Comparison of ENCODE assay signal across 1 cellular context in the genomic region with DNA sequence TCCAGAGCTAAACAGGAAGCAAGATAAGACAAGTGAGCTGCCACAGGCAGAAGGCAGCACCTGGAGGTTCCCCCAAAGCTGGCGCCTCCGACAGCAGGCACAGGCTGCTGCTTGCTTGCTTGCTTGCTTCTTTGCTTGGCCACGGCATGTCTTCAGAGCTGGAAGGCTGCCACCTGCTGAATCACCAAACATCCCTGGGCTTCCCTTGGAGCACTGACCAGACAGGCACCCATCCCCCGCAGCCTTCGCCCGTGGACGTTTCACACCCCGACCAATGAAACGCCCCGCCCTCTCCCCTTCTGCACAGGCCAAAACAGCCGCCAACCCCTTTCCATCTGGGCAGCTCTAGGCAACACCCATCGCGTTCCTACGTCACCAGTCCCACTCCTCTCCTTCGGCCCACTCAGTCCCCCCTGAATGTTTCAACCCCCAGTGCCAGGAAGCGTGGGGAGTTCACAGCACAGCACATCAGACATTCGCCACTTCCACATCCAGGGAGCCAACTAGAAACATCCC.
TF ChIP-seq lines count a peak whose summit lies in the region.

No MANE protein-coding gene starts in this region.

TF ChIP-seq in HepG2, 621 proteins besides CTCF, POLR2A, EP300 and RAD21 (continued from another document):
- TF ChIP-seq, protein P1, sequence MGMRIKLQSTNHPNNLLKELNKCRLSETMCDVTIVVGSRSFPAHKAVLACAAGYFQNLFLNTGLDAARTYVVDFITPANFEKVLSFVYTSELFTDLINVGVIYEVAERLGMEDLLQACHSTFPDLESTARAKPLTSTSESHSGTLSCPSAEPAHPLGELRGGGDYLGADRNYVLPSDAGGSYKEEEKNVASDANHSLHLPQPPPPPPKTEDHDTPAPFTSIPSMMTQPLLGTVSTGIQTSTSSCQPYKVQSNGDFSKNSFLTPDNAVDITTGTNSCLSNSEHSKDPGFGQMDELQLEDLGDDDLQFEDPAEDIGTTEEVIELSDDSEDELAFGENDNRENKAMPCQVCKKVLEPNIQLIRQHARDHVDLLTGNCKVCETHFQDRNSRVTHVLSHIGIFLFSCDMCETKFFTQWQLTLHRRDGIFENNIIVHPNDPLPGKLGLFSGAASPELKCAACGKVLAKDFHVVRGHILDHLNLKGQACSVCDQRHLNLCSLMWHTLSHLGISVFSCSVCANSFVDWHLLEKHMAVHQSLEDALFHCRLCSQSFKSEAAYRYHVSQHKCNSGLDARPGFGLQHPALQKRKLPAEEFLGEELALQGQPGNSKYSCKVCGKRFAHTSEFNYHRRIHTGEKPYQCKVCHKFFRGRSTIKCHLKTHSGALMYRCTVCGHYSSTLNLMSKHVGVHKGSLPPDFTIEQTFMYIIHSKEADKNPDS (CRISPR knock-in tag; IDR thresholded peaks at IDR 0.05) = no peak
- TF ChIP-seq ZNF280D (CRISPR knock-in tag; IDR thresholded peaks at IDR 0.05) = peak; percentile 77; the same call in 1 of the 2 replicates
- no peak for TF ChIP-seq ZNF10 (CRISPR knock-in tag; IDR thresholded peaks at IDR 0.05; ENCODE audit: borderline replicate concordance, low read depth)
- TF ChIP-seq ZSCAN30 (CRISPR knock-in tag; IDR thresholded peaks at IDR 0.05) = no peak
- TF ChIP-seq ZNF83 (CRISPR knock-in tag; IDR thresholded peaks at IDR 0.05; ENCODE audit: borderline replicate concordance) = no peak
- peak; percentile 30; the same call in 1 of the 2 replicates for TF ChIP-seq HDAC1 (CRISPR knock-in tag; IDR thresholded peaks at IDR 0.05)
- TF ChIP-seq KDM5B (CRISPR knock-in tag; IDR thresholded peaks at IDR 0.05; ENCODE audit: borderline replicate concordance) = peak; percentile 58; the same call in 1 of the 2 replicates
- TF ChIP-seq ZBTB20 (CRISPR knock-in tag; IDR thresholded peaks at IDR 0.05; ENCODE audit: borderline replicate concordance, low read depth) = peak; percentile 55; the same call in 1 of the 2 replicates
- TF ChIP-seq ZNF567 (CRISPR knock-in tag; IDR thresholded peaks at IDR 0.05; ENCODE audit: borderline replicate concordance) = no peak
- TF ChIP-seq BCLAF1 (IDR thresholded peaks at IDR 0.05) = no peak
- TF ChIP-seq RORA (CRISPR knock-in tag; IDR thresholded peaks at IDR 0.05) = no peak
- TF ChIP-seq, protein P2, sequence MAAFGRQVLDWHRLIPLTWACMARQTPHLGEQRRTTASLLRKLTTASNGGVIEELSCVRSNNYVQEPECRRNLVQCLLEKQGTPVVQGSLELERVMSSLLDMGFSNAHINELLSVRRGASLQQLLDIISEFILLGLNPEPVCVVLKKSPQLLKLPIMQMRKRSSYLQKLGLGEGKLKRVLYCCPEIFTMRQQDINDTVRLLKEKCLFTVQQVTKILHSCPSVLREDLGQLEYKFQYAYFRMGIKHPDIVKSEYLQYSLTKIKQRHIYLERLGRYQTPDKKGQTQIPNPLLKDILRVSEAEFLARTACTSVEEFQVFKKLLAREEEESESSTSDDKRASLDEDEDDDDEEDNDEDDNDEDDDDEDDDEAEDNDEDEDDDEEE (CRISPR knock-in tag; IDR thresholded peaks at IDR 0.05) = 0 out of 2 replicates have a peak, but pooled peaks have one; percentile 42
- no peak for TF ChIP-seq ZNF761 (CRISPR knock-in tag; conservative IDR thresholded peaks at IDR 0.05)
- TF ChIP-seq MXI1 (IDR thresholded peaks at IDR 0.05; ENCODE audit: borderline replicate concordance, low read depth, low read length) = no peak
- TF ChIP-seq ZNF691 (CRISPR knock-in tag; IDR thresholded peaks at IDR 0.05; ENCODE audit: borderline replicate concordance, low read depth) = peak; percentile 38; the same call in 1 of the 2 replicates
- TF ChIP-seq ZNF768 (CRISPR knock-in tag; IDR thresholded peaks at IDR 0.05) = peak; percentile 39; the same call in 1 of the 2 replicates
- no peak for TF ChIP-seq REL (CRISPR knock-in tag; conservative IDR thresholded peaks at IDR 0.05)
- no peak for TF ChIP-seq ATM (IDR thresholded peaks at IDR 0.05; ENCODE audit: borderline replicate concordance)
- TF ChIP-seq ZNF343 (CRISPR knock-in tag; IDR thresholded peaks at IDR 0.05) = 0 out of 2 replicates have a peak, but pooled peaks have one; percentile 22
- TF ChIP-seq PHF8 (CRISPR knock-in tag; IDR thresholded peaks at IDR 0.05) = no peak; the same call in 1 of the 2 replicates
